In the genomic region with DNA sequence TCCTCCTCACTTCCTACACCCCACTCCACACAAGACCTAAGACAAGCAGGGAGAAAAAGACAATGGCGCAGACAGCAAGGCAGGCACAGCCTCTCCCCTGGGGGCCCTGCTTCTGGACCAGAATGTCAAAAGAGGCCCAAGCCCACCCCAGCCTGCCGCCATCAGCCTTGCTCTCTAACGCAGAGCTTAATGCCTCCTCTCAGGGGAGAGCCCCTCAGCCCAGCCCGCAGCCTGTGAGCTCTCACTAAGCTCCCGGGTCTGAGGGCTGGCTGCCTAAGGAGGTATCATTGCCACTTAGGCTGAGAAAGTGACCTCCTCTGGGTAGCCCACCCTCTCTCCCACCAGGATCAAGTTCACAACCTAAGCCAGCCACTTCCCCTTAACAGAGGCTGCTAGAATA, we compare ENCODE assay signal across 23 cellular contexts.
"Had no signal": no experiment of that assay in that cellular context is flagged by ENCODE, and none has a peak within 500 bp of the region (broad histone marks: within the 10 kb centered on the region; RNA-seq: fewer than 3 reads in every experiment).

No MANE protein-coding gene starts in this region.

- H3K9me3 Mint-ChIP-seq: activated B cell treated with CpG ODN at 0.5 μM for 24 hours; activated CD4-positive, alpha-beta T cell treated with anti-CD3 and anti-CD28 coated beads, Interleukin-2, amount 10 ng/mL, durations not matched to agents 24 days and 14 days; activated naive CD4-positive, alpha-beta T cell treated with anti-CD3 and anti-CD28 coated beads for 36 hours; activated T-cell treated with anti-CD3 and anti-CD28 coated beads, Interleukin-2, amount 50 U/mL, for 4 hours; brain; central memory CD8-positive, alpha-beta T cell; T-cell had no signal

- H3K4me2 ChIP-seq: KMS-11 had no signal

- H3K36me3 Mint-ChIP-seq: activated naive CD8-positive, alpha-beta T cell; brain; T-cell had no signal

- DNase-seq: activated B cell treated with CpG ODN at 0.5 μM for 24 hours; activated CD4-positive, alpha-beta T cell treated with anti-CD3 and anti-CD28 coated beads for 1 hour; activated CD4-positive, alpha-beta T cell treated with anti-CD3 and anti-CD28 coated beads, Interleukin-2, amount 10 ng/mL, durations not matched to agents 24 days and 14 days; activated CD4-positive, alpha-beta T cell treated with anti-CD3 and anti-CD28 coated beads, Interleukin-2, amount 50 U/mL, for 48 hours; activated CD8-positive, alpha-beta memory T cell treated with anti-CD3 and anti-CD28 coated beads for 24 hours; activated gamma-delta T cell; activated naive CD4-positive, alpha-beta T cell treated with anti-CD3 and anti-CD28 coated beads for 36 hours; activated T-cell treated with anti-CD3 and anti-CD28 coated beads, Interleukin-2, amount 50 U/mL, for 4 hours; amygdala; MG63; MV-4-11; NCI-H1092 treated with DMSO at 0.1 percent for 48 hours; NCI-H1436; NCI-H1694 treated with DMSO at 0.1 percent for 48 hours; NCI-H2029 treated with DMSO at 0.1 percent for 48 hours; NCI-H446; T-cell had no signal

- H3K4me3 ChIP-seq: MG63, SK-N-MC had no signal

- H3K9me3 ChIP-seq: MG63 had no signal

- H3K4me3 Mint-ChIP-seq: activated B cell treated with CpG ODN at 0.5 μM for 24 hours; activated CD4-positive, alpha-beta T cell treated with anti-CD3 and anti-CD28 coated beads, Interleukin-2, amount 10 ng/mL, durations not matched to agents 24 days and 14 days; activated naive CD4-positive, alpha-beta T cell treated with anti-CD3 and anti-CD28 coated beads for 36 hours; activated naive CD8-positive, alpha-beta T cell; activated T-cell treated with anti-CD3 and anti-CD28 coated beads, Interleukin-2, amount 50 U/mL, for 4 hours; central memory CD8-positive, alpha-beta T cell; T-cell had no signal

- H3K27me3 ChIP-seq: MG63 had no signal

- ATAC-seq: activated T-cell treated with anti-CD3 and anti-CD28 coated beads, Interleukin-2, amount 50 U/mL, for 4 hours; Right ventricle myocardium inferior; T-cell had no signal

- H3K27ac Mint-ChIP-seq: activated B cell treated with CpG ODN at 0.5 μM for 24 hours; activated CD4-positive, alpha-beta T cell treated with anti-CD3 and anti-CD28 coated beads, Interleukin-2, amount 10 ng/mL, durations not matched to agents 24 days and 14 days; activated naive CD4-positive, alpha-beta T cell treated with anti-CD3 and anti-CD28 coated beads for 36 hours; activated naive CD8-positive, alpha-beta T cell; T-cell had no signal

- H3K4me1 Mint-ChIP-seq: activated B cell treated with CpG ODN at 0.5 μM for 24 hours; activated CD4-positive, alpha-beta T cell treated with anti-CD3 and anti-CD28 coated beads, Interleukin-2, amount 10 ng/mL, durations not matched to agents 24 days and 14 days; central memory CD8-positive, alpha-beta T cell; T-cell had no signal

- H3K36me3 ChIP-seq: MG63 had no signal

- H3K27ac ChIP-seq: KMS-11, SK-N-MC had no signal
